In the genomic region with DNA sequence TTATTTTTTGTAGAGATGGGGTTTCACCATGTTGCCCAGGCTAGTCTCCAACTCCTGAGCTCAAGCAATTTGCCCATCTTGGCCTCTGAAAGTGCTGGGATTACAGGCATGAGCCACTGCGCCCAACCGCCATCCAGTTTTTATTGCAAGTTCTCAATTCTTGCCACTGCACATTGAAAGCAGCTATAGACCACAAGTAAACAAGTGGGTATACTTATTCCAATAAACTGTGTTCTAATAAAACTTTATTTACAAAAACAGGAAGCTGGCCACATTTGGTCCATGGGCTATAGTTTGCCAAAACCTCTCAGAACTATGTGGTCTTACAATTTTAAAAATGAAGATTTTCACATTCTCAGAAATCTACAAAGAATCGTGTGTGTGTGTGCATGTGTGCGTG, we compare ENCODE assay signal across 20 cellular contexts.
DNase-seq lines count a peak whose midpoint lies in the region; ATAC-seq, FAIRE-seq and TF ChIP-seq lines count a peak whose summit lies in the region.
"Had no signal": no experiment of that assay in that cellular context is flagged by ENCODE, and none has a peak within 500 bp of the region (broad histone marks: within the 10 kb centered on the region; RNA-seq: fewer than 3 reads in every experiment).

No MANE protein-coding gene starts in this region.

- WGBS in K562 (ENCODE audit: insufficient coverage, low coverage, missing lambda C conversion rate), result 88% methylated on average over 4 of the region's 4 CpGs

- no peaks in the 10 kb centered on the region for H3K27me3 Mint-ChIP-seq in stimulated activated naive CD8-positive, alpha-beta T cell treated with anti-CD3 and anti-CD28 coated beads, Interleukin-15, Interleukin-2, amounts not matched to agents 100 ng/mL and 50 ng/mL, for 24 hours
- H3K27me3 Mint-ChIP-seq: B cell; CD8-positive, alpha-beta memory T cell; IgD-negative memory B cell had no signal

- H3K27ac Mint-ChIP-seq in stimulated activated naive CD8-positive, alpha-beta T cell treated with anti-CD3 and anti-CD28 coated beads, Interleukin-15, Interleukin-2, amounts not matched to agents 100 ng/mL and 50 ng/mL, for 24 hours, result peak overlapping the region; percentile 1
- H3K27ac Mint-ChIP-seq: B cell; CD4-positive, CD25-positive, alpha-beta regulatory T cell; CD8-positive, alpha-beta memory T cell; GM23338; IgD-negative memory B cell had no signal

- no peak overlapping the region for H3K9ac ChIP-seq in OCI-LY1 (ENCODE audit: low read length)
- H3K9ac ChIP-seq in K562 (ENCODE audit: insufficient read depth in 1 of 2, low read depth in 2 of 2, low read length in 2 of 2), result no peak overlapping the region

- no peaks in the 10 kb centered on the region for H3K36me3 ChIP-seq in OCI-LY1 (ENCODE audit: insufficient read depth, low read length)
- no peaks in the 10 kb centered on the region for H3K36me3 ChIP-seq in K562 (ENCODE audit: control insufficient read depth, insufficient read depth, low read length)
- H3K36me3 ChIP-seq in BE2C, result no peaks in the 10 kb centered on the region

- H3K4me3 Mint-ChIP-seq in stimulated activated naive CD8-positive, alpha-beta T cell treated with anti-CD3 and anti-CD28 coated beads, Interleukin-15, Interleukin-2, amounts not matched to agents 100 ng/mL and 50 ng/mL, for 24 hours, result no peak overlapping the region
- H3K4me3 Mint-ChIP-seq: B cell; CD4-positive, CD25-positive, alpha-beta regulatory T cell; CD8-positive, alpha-beta memory T cell; GM23338; IgD-negative memory B cell had no signal

- no peak for TF ChIP-seq EP300 in K562 (IDR thresholded peaks at IDR 0.05; ENCODE audit: low read length)

- DNase-seq in stimulated activated naive CD8-positive, alpha-beta T cell treated with anti-CD3 and anti-CD28 coated beads, Interleukin-15, Interleukin-2, amounts not matched to agents 100 U/mL and 50 U/mL, for 24 hours, result no peak
- DNase-seq in K562 (ENCODE audit: extremely low read depth in 1 of 4, low spot score in 3 of 4), result no peak
- DNase-seq in NCI-H226, result no peak
- DNase-seq in BE2C, result no peak
- DNase-seq: C1 segment of cervical spinal cord; CD4-positive, CD25-positive, alpha-beta regulatory T cell; CD8-positive, alpha-beta memory T cell; DMS 273 treated with DMSO at 0.1 percent for 48 hours; H7 had no signal

- H3K9me2 ChIP-seq in OCI-LY1 (ENCODE audit: low read depth, low read length), result no peaks in the 10 kb centered on the region

- in situ Hi-C loops in K562 (cut with MboI), result no loop called here

- no peak overlapping the region for H3K4me2 ChIP-seq in OCI-LY1 (ENCODE audit: low read length)
- no peak overlapping the region; the same call in 1 of the 2 replicates for H3K4me2 ChIP-seq in K562 (ENCODE audit: insufficient read depth, low read length)
- H3K4me2 ChIP-seq: GM23338 had no signal

- TF ChIP-seq POLR2A in K562 (conservative IDR thresholded peaks at IDR 0.05), result no peak

- H4K20me1 ChIP-seq in OCI-LY1 (ENCODE audit: insufficient read depth, low read length) (no peaks in the 10 kb centered on the region), K562 (replicated peaks; ENCODE audit: control insufficient read depth, insufficient read depth, low read length) (no peaks in the 10 kb centered on the region)

- H3K4me1 ChIP-seq in OCI-LY1 (ENCODE audit: insufficient read depth, low read length, severe bottlenecking) (no peaks in the 10 kb centered on the region), K562 (replicated peaks in 1 of 2; ENCODE audit: control insufficient read depth in 2 of 2, insufficient read depth in 2 of 2, low read length in 2 of 2) (peaks cover 16 to 34% of the 10 kb centered on the region in 2 experiments), BE2C (no peaks in the 10 kb centered on the region)

- intact Hi-C loops in K562 (cut with micrococcal nuclease), result no loop called here

- H2AFZ ChIP-seq in OCI-LY1 (ENCODE audit: low read length) (0 out of 2 replicates have a peak overlapping the region, but pooled peaks have one; percentile 10), K562 (ENCODE audit: low read depth, low read length) (peak overlapping the region; percentile 77; the same call in 1 of the 2 replicates)
- H2AFZ ChIP-seq: GM23338 had no signal

- H3K9me1 ChIP-seq in K562 (ENCODE audit: control insufficient read depth, insufficient read depth, low read length), result no peaks in the 10 kb centered on the region

- H3K36me3 Mint-ChIP-seq in stimulated activated naive CD8-positive, alpha-beta T cell treated with anti-CD3 and anti-CD28 coated beads, Interleukin-15, Interleukin-2, amounts not matched to agents 100 ng/mL and 50 ng/mL, for 24 hours (ENCODE audit: low read depth), result no peaks in the 10 kb centered on the region
- H3K36me3 Mint-ChIP-seq: CD4-positive, CD25-positive, alpha-beta regulatory T cell; CD8-positive, alpha-beta memory T cell; IgD-negative memory B cell had no signal

- POLR2A ChIA-PET in K562 (lab: Yijun Ruan, JAX), result interaction anchor here (1.1 to 1.7 kb wide), 2 partner anchors 13 to 16 kb away, joined by 3 to 6 read pairs; no protein-coding TSS in a partner anchor

- no peak for ATAC-seq in stimulated activated naive CD8-positive, alpha-beta T cell treated with anti-CD3 and anti-CD28 coated beads, Interleukin-15, Interleukin-2, amounts not matched to agents 100 U/mL and 50 U/mL, for 24 hours
- ATAC-seq in K562, result no peak
- no peak for ATAC-seq in HG03439 (IDR thresholded peaks at IDR 0.05; ENCODE audit: unreplicated experiment)
- ATAC-seq: GM23338, HCT116, HepG2 had no signal

- TF ChIP-seq RAD21 in K562 (CRISPR knock-in tag; conservative IDR thresholded peaks at IDR 0.05 in 1 of 2, IDR thresholded peaks at IDR 0.05 in 1 of 2), result no peak

- peaks cover 21% of the 10 kb centered on the region for H3K4me1 Mint-ChIP-seq in stimulated activated naive CD8-positive, alpha-beta T cell treated with anti-CD3 and anti-CD28 coated beads, Interleukin-15, Interleukin-2, amounts not matched to agents 100 ng/mL and 50 ng/mL, for 24 hours (ENCODE audit: low read depth)
- H3K4me1 Mint-ChIP-seq: GM23338 had no signal

- H3K4me3 ChIP-seq in OCI-LY1 (ENCODE audit: low read depth, low read length, poor library complexity, severe bottlenecking) (no peak overlapping the region), K562 (no peak overlapping the region), BE2C (ENCODE audit: low read depth, low read length) (no peak overlapping the region)
- H3K4me3 ChIP-seq: GM23338 had no signal

- BruUV-seq in K562 (replicated peaks; lab: Mats Ljungman, UMichigan), result no TSS peak

- TF ChIP-seq CTCF in OCI-LY1 (IDR thresholded peaks at IDR 0.05; ENCODE audit: low read length), result no peak
- no peak for TF ChIP-seq CTCF in K562 (IDR thresholded peaks at IDR 0.05 in 2 of 3, conservative IDR thresholded peaks at IDR 0.05 in 1 of 3; ENCODE audit: insufficient read depth in 2 of 3, low read depth in 1 of 3, low read length in 3 of 3)
- TF ChIP-seq CTCF in BE2C (IDR thresholded peaks at IDR 0.05; ENCODE audit: low read depth, low read length), result no peak

- no peak overlapping the region for H3K27ac ChIP-seq in OCI-LY1 (ENCODE audit: low read depth, low read length, poor library complexity, severe bottlenecking)
- peak overlapping the region; percentile 69; the same call in 1 of the 3 replicates for H3K27ac ChIP-seq in K562 (ENCODE audit: extremely low read depth, low read depth, low read length)

- FAIRE-seq in K562 (lab: Jason Lieb, UNC), result no peak
- FAIRE-seq: G401.6, GM12892, GM18507, HepG2 had no signal

- H3K79me2 ChIP-seq in OCI-LY1 (ENCODE audit: insufficient read depth, low read length) (no peaks in the 10 kb centered on the region), K562 (ENCODE audit: control insufficient read depth, insufficient read depth, low read length) (no peaks in the 10 kb centered on the region)

- no peaks in the 10 kb centered on the region for H3F3A ChIP-seq in OCI-LY1 (ENCODE audit: insufficient read depth, low read length)

- H3K27me3 ChIP-seq in OCI-LY1 (ENCODE audit: insufficient read depth, low read length), result no peaks in the 10 kb centered on the region
- no peaks in the 10 kb centered on the region for H3K27me3 ChIP-seq in K562 (ENCODE audit: control insufficient read depth in 2 of 2, insufficient read depth in 2 of 2, low read length in 2 of 2)
- no peaks in the 10 kb centered on the region for H3K27me3 ChIP-seq in BE2C

- CTCF ChIA-PET in K562 (lab: Yijun Ruan, JAX; ENCODE audit: low intra/inter-chr PET ratio), result no interaction called here

- H3K9me3 ChIP-seq in OCI-LY1 (ENCODE audit: low read length) (no peaks in the 10 kb centered on the region), K562 (replicated peaks; ENCODE audit: control insufficient read depth, insufficient read depth, low read depth, low read length) (no peaks in the 10 kb centered on the region), BE2C (no peaks in the 10 kb centered on the region)

- no peaks in the 10 kb centered on the region for H3K9me3 Mint-ChIP-seq in stimulated activated naive CD8-positive, alpha-beta T cell treated with anti-CD3 and anti-CD28 coated beads, Interleukin-15, Interleukin-2, amounts not matched to agents 100 ng/mL and 50 ng/mL, for 24 hours
- H3K9me3 Mint-ChIP-seq: CD8-positive, alpha-beta memory T cell; GM23338; IgD-negative memory B cell had no signal
